1 cellular context compared by ENCODE assay signal in the genomic region with DNA sequence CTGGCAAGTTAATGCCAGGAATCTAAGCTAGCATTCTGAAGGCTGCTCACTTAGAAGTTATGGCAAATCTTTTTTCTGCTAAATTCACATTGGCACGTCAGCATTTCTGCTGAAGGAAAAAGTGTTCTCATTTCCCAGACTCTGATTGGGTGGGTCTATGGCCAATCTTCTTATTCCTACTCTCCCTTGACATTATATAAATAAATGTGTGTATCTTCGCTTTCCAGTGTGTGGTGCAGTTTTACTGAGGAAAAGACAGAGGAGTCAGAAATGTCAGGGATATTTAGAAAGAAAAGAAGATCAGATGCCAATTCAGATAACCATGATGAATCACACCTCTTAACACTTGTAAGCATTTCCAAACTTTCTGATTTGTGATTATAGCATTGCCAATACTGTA.
TF ChIP-seq lines count a peak whose summit lies in the region.

No MANE protein-coding gene starts in this region.

TF ChIP-seq in HCT116, 20 proteins besides CTCF, POLR2A, EP300 and RAD21 (continued from another document):
- TF ChIP-seq FOSL1 (IDR thresholded peaks at IDR 0.05; ENCODE audit: low read depth) (no peak), EZH2phosphoT487 (IDR thresholded peaks at IDR 0.05; ENCODE audit: borderline replicate concordance) (no peak), ATF3 (IDR thresholded peaks at IDR 0.05) (no peak), EGR1 (IDR thresholded peaks at IDR 0.05; ENCODE audit: low read depth) (no peak), TCF7L2 (IDR thresholded peaks at IDR 0.05; ENCODE audit: borderline replicate concordance, extremely low read depth, insufficient read depth, insufficient read length) (no peak), SP1 (IDR thresholded peaks at IDR 0.05; ENCODE audit: low read depth) (no peak), ELF1 (IDR thresholded peaks at IDR 0.05; ENCODE audit: borderline replicate concordance, low read depth) (no peak), ZNF274 (IDR thresholded peaks at IDR 0.05; ENCODE audit: low read depth, low read length) (no peak), EZH2 (IDR thresholded peaks at IDR 0.05) (no peak), CBX3 (IDR thresholded peaks at IDR 0.05; ENCODE audit: low read depth) (no peak)
- TF ChIP-seq, protein P1, sequence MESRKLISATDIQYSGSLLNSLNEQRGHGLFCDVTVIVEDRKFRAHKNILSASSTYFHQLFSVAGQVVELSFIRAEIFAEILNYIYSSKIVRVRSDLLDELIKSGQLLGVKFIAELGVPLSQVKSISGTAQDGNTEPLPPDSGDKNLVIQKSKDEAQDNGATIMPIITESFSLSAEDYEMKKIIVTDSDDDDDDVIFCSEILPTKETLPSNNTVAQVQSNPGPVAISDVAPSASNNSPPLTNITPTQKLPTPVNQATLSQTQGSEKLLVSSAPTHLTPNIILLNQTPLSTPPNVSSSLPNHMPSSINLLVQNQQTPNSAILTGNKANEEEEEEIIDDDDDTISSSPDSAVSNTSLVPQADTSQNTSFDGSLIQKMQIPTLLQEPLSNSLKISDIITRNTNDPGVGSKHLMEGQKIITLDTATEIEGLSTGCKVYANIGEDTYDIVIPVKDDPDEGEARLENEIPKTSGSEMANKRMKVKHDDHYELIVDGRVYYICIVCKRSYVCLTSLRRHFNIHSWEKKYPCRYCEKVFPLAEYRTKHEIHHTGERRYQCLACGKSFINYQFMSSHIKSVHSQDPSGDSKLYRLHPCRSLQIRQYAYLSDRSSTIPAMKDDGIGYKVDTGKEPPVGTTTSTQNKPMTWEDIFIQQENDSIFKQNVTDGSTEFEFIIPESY (IDR thresholded peaks at IDR 0.05; ENCODE audit: extremely low read depth, insufficient replicate concordance, low read length) = no peak
TF ChIP-seq in HCT116: peak in this region for 0.
